ENCODE assay signal across 12 cellular contexts in genomic region chr7:100923616-100924015, GRCh38. TPM values are rescaled to one million over a fixed set of nuclear protein-coding genes. Genes with fewer than 3 reads are reported as not detected.
"Had no signal": no experiment of that assay in that cellular context is flagged by ENCODE, and none has a peak within 500 bp of the region (broad histone marks: within the 10 kb centered on the region; RNA-seq: fewer than 3 reads in every experiment).

No MANE protein-coding gene starts in this region.

RNA-seq across cellular contexts. Expression of gene MUC3A, which starts 25.7 kb away (rescaled TPM):
- total RNA-seq: activated CD4-positive, alpha-beta T cell treated with anti-CD3 and anti-CD28 coated beads for 36 hours; activated CD4-positive, alpha-beta T cell treated with anti-CD3 and anti-CD28 coated beads, Interleukin-2, amount 10 ng/mL, durations not matched to agents 7 days and 5 days; activated CD8-positive, alpha-beta memory T cell treated with anti-CD3 and anti-CD28 coated beads, Interleukin-2, amount 10 ng/mL, durations not matched to agents 7 days and 5 days; activated CD8-positive, alpha-beta T cell treated with anti-CD3 and anti-CD28 coated beads, Interleukin-2, amount 10 ng/mL, durations not matched to agents 7 days and 5 days; activated naive CD8-positive, alpha-beta T cell treated with anti-CD3 and anti-CD28 coated beads, Interleukin-2, amount 10 ng/mL, durations not matched to agents 7 days and 5 days; ascending aorta; cardiac muscle cell; chondrocyte; T-helper 1 cell treated with Interleukin-12 subunit alpha and Interleukin-12 subunit beta and Interleukin-4 antibody, amounts not matched to agents 30 ng/mL and 1 ng/mL, for 36 hours; T-helper 17 cell; T-helper 2 cell treated with Interferon-gamma antibody and Interleukin-4, amounts not matched to agents 100 ng/mL and 5 ng/mL, for 36 hours had no signal

RNA-seq across cellular contexts. Expression of gene ACHE, which starts 27.9 kb away (rescaled TPM):
- total RNA-seq: activated CD4-positive, alpha-beta T cell treated with anti-CD3 and anti-CD28 coated beads, Interleukin-2, amount 10 ng/mL, durations not matched to agents 7 days and 5 days; activated CD8-positive, alpha-beta T cell treated with anti-CD3 and anti-CD28 coated beads, Interleukin-2, amount 10 ng/mL, durations not matched to agents 7 days and 5 days; bronchial epithelial cell had no signal

RNA-seq across cellular contexts. Expression of gene MUC12, which starts 45.7 kb away (rescaled TPM):
- total RNA-seq: activated CD4-positive, alpha-beta T cell treated with anti-CD3 and anti-CD28 coated beads, Interleukin-2, amount 10 ng/mL, durations not matched to agents 7 days and 5 days; activated CD8-positive, alpha-beta T cell treated with anti-CD3 and anti-CD28 coated beads, Interleukin-2, amount 10 ng/mL, durations not matched to agents 7 days and 5 days; activated naive CD8-positive, alpha-beta T cell treated with anti-CD3 and anti-CD28 coated beads, Interleukin-2, amount 10 ng/mL, durations not matched to agents 7 days and 5 days; chondrocyte; T-helper 1 cell treated with Interleukin-12 subunit alpha and Interleukin-12 subunit beta and Interleukin-4 antibody, amounts not matched to agents 30 ng/mL and 1 ng/mL, for 36 hours had no signal
- polyA plus RNA-seq: cardiac muscle cell had no signal
